Comparison of ENCODE assay signal across 1 cellular context in genomic region chr1:223815020-223815853, GRCh38.
TF ChIP-seq lines count a peak whose summit lies in the region.

No MANE protein-coding gene starts in this region.

TF ChIP-seq in GM12878, 131 proteins besides CTCF, POLR2A, EP300 and RAD21 (continued from another document):
- no peak for TF ChIP-seq CUX1 (IDR thresholded peaks at IDR 0.05; ENCODE audit: insufficient replicate concordance, low read depth, low read length)
- TF ChIP-seq ZNF622 (IDR thresholded peaks at IDR 0.05): no peak
- TF ChIP-seq SRF (IDR thresholded peaks at IDR 0.05; ENCODE audit: low read depth in 2 of 2, low read length in 2 of 2): no peak
- no peak for TF ChIP-seq SREBF1 (IDR thresholded peaks at IDR 0.05; ENCODE audit: low read length)
- no peak for TF ChIP-seq SIX5 (IDR thresholded peaks at IDR 0.05; ENCODE audit: low read depth, low read length, severe bottlenecking)
- no peak for TF ChIP-seq SP1 (IDR thresholded peaks at IDR 0.05; ENCODE audit: low read depth, low read length)
- TF ChIP-seq PAX5 (IDR thresholded peaks at IDR 0.05; ENCODE audit: borderline replicate concordance, low read depth, low read length): no peak
- TF ChIP-seq MYC (IDR thresholded peaks at IDR 0.05; ENCODE audit: insufficient read depth, insufficient read length, insufficient replicate concordance, low read length, severe bottlenecking): no peak
- TF ChIP-seq ZNF217 (IDR thresholded peaks at IDR 0.05): no peak
- no peak for TF ChIP-seq POLR2AphosphoS2 (IDR thresholded peaks at IDR 0.05; ENCODE audit: low read depth, low read length)
- no peak for TF ChIP-seq HSF1 (IDR thresholded peaks at IDR 0.05; ENCODE audit: low read depth, low read length)
- no peak for TF ChIP-seq POLR2AphosphoS5 (IDR thresholded peaks at IDR 0.05; ENCODE audit: low read length)
- no peak for TF ChIP-seq PML (IDR thresholded peaks at IDR 0.05; ENCODE audit: low read length)
- no peak for TF ChIP-seq BRCA1 (IDR thresholded peaks at IDR 0.05; ENCODE audit: low read depth, low read length)
